In genomic region chr18:61167902-61168301, GRCh38 we compare ENCODE assay signal across 11 cellular contexts.
"Had no signal": no experiment of that assay in that cellular context is flagged by ENCODE, and none has a peak within 500 bp of the region (broad histone marks: within the 10 kb centered on the region; RNA-seq: fewer than 3 reads in every experiment).

No MANE protein-coding gene starts in this region.

- H3K4me3 Mint-ChIP-seq: GM23338, H9, HFFc6 had no signal

- H2AFZ ChIP-seq: GM23248, GM23338 had no signal

- ATAC-seq: GM23338, HCT116 had no signal

- H3K4me1 ChIP-seq: HAP-1 had no signal

- H3K9ac ChIP-seq: GM23248 had no signal

- H3K36me3 ChIP-seq: HAP-1 had no signal

- H3K27ac Mint-ChIP-seq: GM23338, H9, HFFc6 had no signal

- H3K4me3 ChIP-seq: GM23248, GM23338, HAP-1 had no signal

- H3K4me2 ChIP-seq: GM23338 had no signal

- H3K27ac ChIP-seq: GM23248 had no signal

- DNase-seq: GM23248, GOT3, H7, H9, HCEC 1CT, HFFc6 had no signal

- FAIRE-seq: H1, H54 had no signal

- H3K9me3 Mint-ChIP-seq: GM23338, H9 had no signal

- H3K9me3 ChIP-seq: HAP-1 had no signal
